In the genomic region with DNA sequence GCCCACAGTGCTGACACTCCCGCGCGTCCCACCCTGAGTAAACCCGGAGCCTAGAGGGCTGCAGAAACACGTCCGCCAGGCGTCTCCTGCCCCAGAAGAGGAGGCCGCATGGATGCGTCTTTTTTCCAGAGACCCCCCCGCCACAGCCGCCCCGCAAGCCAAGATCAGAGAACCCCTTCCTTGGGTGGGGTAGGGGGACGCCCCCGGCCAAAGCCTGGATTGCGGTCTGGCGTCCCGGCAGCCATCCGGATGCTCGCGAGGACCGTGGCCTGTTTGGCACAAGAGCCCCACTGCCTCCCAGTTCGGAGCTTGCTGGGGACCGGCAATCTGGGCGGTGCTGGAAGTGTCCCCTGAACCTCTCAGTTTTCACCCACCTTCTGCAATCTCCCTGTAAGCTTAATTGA, we compare ENCODE assay signal across 8 cellular contexts. TPM values are rescaled to one million over a fixed set of nuclear protein-coding genes. Genes with fewer than 3 reads are reported as not detected.
DNase-seq lines count a peak whose midpoint lies in the region; ATAC-seq, FAIRE-seq and TF ChIP-seq lines count a peak whose summit lies in the region.
"Had no signal": no experiment of that assay in that cellular context is flagged by ENCODE, and none has a peak within 500 bp of the region (broad histone marks: within the 10 kb centered on the region; RNA-seq: fewer than 3 reads in every experiment).

No MANE protein-coding gene starts in this region.

- intact Hi-C loops in Panc1 (cut with micrococcal nuclease; ENCODE audit: unreplicated experiment), result no loop called here

- peaks cover 8% of the 10 kb centered on the region for H3K4me1 Mint-ChIP-seq in endodermal cell

- no peak for FAIRE-seq in small intestine (lab: Jason Lieb, UNC)

- TF ChIP-seq CTCF in Panc1 (IDR thresholded peaks at IDR 0.05) (no peak), endodermal cell (conservative IDR thresholded peaks at IDR 0.05) (peak; percentile 49), lung (IDR thresholded peaks at IDR 0.05; ENCODE audit: control extremely low read depth, extremely low read depth) (no peak), thoracic aorta (IDR thresholded peaks at IDR 0.05) (no peak)

- H3K9me3 Mint-ChIP-seq in endodermal cell, result no peaks in the 10 kb centered on the region

- H3K27me3 Mint-ChIP-seq in endodermal cell (ENCODE audit: insufficient read depth), result peaks cover 37% of the 10 kb centered on the region

- no peak overlapping the region for H3K27ac ChIP-seq in Panc1 (ENCODE audit: low read length)
- H3K27ac ChIP-seq in endodermal cell (ENCODE audit: low read depth, low read length), result no peak overlapping the region
- peak overlapping the region in 1 of 2 donors; percentile 42 for H3K27ac ChIP-seq in lung (ENCODE audit: low read depth in 1 of 2, low read length in 1 of 2)
- H3K27ac ChIP-seq in thoracic aorta, result no peak overlapping the region
- H3K27ac ChIP-seq in small intestine (ENCODE audit: low read depth in 1 of 2, low read length in 1 of 2), result no peak overlapping the region
- H3K27ac ChIP-seq: VCaP had no signal

- no peak for DNase-seq in Panc1 (ENCODE audit: low read depth, low spot score)
- peak; percentile 82 for DNase-seq in endodermal cell
- no peak for DNase-seq in lung (ENCODE audit: low spot score)
- no peak for DNase-seq in thoracic aorta (ENCODE audit: low spot score)
- no peak for DNase-seq in NCI-H2171 (lab: John Stamatoyannopoulos, UW)
- DNase-seq in small intestine, result no peak

- ATAC-seq in Panc1, result peak; percentile 24; the same call in 1 of the 2 replicates
- ATAC-seq in lung (ENCODE audit: insufficient read depth, low FRiP score), result no peak
- ATAC-seq in thoracic aorta (ENCODE audit: insufficient number of reproducible peaks, low FRiP score, low read depth), result no peak
- ATAC-seq in GM19455 (IDR thresholded peaks at IDR 0.05; ENCODE audit: unreplicated experiment), result no peak

- H3K4me1 ChIP-seq in Panc1 (ENCODE audit: control insufficient read depth, insufficient read depth, low read length), result no peaks in the 10 kb centered on the region
- no peaks in the 10 kb centered on the region for H3K4me1 ChIP-seq in endodermal cell (ENCODE audit: control insufficient read depth, insufficient read depth, low read length)
- no peaks in the 10 kb centered on the region for H3K4me1 ChIP-seq in lung (ENCODE audit: control insufficient read depth in 2 of 2, insufficient read depth in 2 of 2, low read length in 2 of 2)
- H3K4me1 ChIP-seq in thoracic aorta (ENCODE audit: control insufficient read depth in 1 of 2, low read depth in 2 of 2), result peaks cover 0 to 12% of the 10 kb centered on the region in 2 donors
- H3K4me1 ChIP-seq in small intestine (ENCODE audit: control insufficient read depth in 2 of 2, insufficient read depth in 1 of 2, low read depth in 1 of 2, low read length in 1 of 2), result no peaks in the 10 kb centered on the region

- POLR2A ChIA-PET in Panc1 (lab: Charles Lee), result no interaction called here

- H3K9me3 ChIP-seq in Panc1 (ENCODE audit: control insufficient read depth, insufficient read depth, low read depth, low read length), result no peaks in the 10 kb centered on the region
- no peaks in the 10 kb centered on the region for H3K9me3 ChIP-seq in endodermal cell (ENCODE audit: control insufficient read depth, low read length)
- H3K9me3 ChIP-seq in lung (ENCODE audit: control insufficient read depth in 2 of 2, insufficient read depth in 1 of 2, low read length in 1 of 2), result no peaks in the 10 kb centered on the region
- H3K9me3 ChIP-seq in thoracic aorta, result no peaks in the 10 kb centered on the region
- H3K9me3 ChIP-seq in small intestine (ENCODE audit: control insufficient read depth, low read depth), result no peaks in the 10 kb centered on the region

- no peak overlapping the region for H3K27ac Mint-ChIP-seq in endodermal cell

- WGBS in endodermal cell (ENCODE audit: insufficient coverage in 1 of 2, insufficient read length in 1 of 2), 2 experiments, result 29 to 30% methylated on average over 4 to 24 of the region's 24 CpGs
- WGBS in lung, 2 donors, result 39 to 49% methylated on average over 24 of the region's 24 CpGs
- 38 to 42% (median 42%) methylated on average over 24 of the region's 24 CpGs for WGBS in small intestine, 3 donors

- H3K4me3 ChIP-seq in Panc1 (ENCODE audit: low read depth in 2 of 2, low read length in 2 of 2) (peak overlapping the region; percentile 32 to 36; a peak in 3 of 4 replicates), endodermal cell (ENCODE audit: low read length) (peak overlapping the region; percentile 81), lung (peak overlapping the region; percentile 42), thoracic aorta (peak overlapping the region; percentile 69), small intestine (ENCODE audit: low read depth in 1 of 2, low read length in 2 of 2) (peak overlapping the region in 1 of 2 donors; percentile 40)

- H3K36me3 ChIP-seq in Panc1 (ENCODE audit: control insufficient read depth, insufficient read depth, low read length) (no peaks in the 10 kb centered on the region), endodermal cell (ENCODE audit: control insufficient read depth, insufficient read depth, low read length) (no peaks in the 10 kb centered on the region), lung (ENCODE audit: control insufficient read depth in 2 of 2, insufficient read depth in 2 of 2, low read length in 2 of 2) (no peaks in the 10 kb centered on the region), thoracic aorta (no peaks in the 10 kb centered on the region), small intestine (ENCODE audit: control insufficient read depth in 2 of 2, insufficient read depth in 2 of 2, low read length in 2 of 2) (no peaks in the 10 kb centered on the region)

- H3K4me3 Mint-ChIP-seq in endodermal cell, result peak overlapping the region; percentile 65

- no TSS peak for BruUV-seq in Panc1 (replicated peaks; lab: Mats Ljungman, UMichigan)

- no peak overlapping the region for H3K9ac ChIP-seq in endodermal cell (ENCODE audit: extremely low read depth, low read length, poor library complexity, severe bottlenecking)

- peaks cover 12% of the 10 kb centered on the region; the same call in 1 of the 2 replicates for H3K27me3 ChIP-seq in Panc1 (ENCODE audit: control insufficient read depth, insufficient read depth, low read length)
- peaks cover 44% of the 10 kb centered on the region for H3K27me3 ChIP-seq in endodermal cell (ENCODE audit: control insufficient read depth, insufficient read depth, low read length, poor library complexity, severe bottlenecking)
- peaks cover 2% of the 10 kb centered on the region for H3K27me3 ChIP-seq in lung (ENCODE audit: control insufficient read depth, insufficient read depth)
- no peaks in the 10 kb centered on the region for H3K27me3 ChIP-seq in thoracic aorta (replicated peaks; ENCODE audit: insufficient read depth)
- H3K27me3 ChIP-seq in small intestine (ENCODE audit: control insufficient read depth in 2 of 2, insufficient read depth in 2 of 2, low read length in 2 of 2), result peaks cover 6 to 19% of the 10 kb centered on the region in 2 donors

- CTCF ChIA-PET in Panc1 (lab: Charles Lee), result no interaction called here

- in situ Hi-C loops in Panc1 (cut with HindIII; ENCODE audit: low pct_unique_long_range_greater_than_20kb, low sequenced_read_pairs), result no loop called here

- H3K36me3 Mint-ChIP-seq in endodermal cell (ENCODE audit: low read depth), result no peaks in the 10 kb centered on the region

RNA-seq across cellular contexts. Expression of a gene that starts 1.0 kb away (rescaled TPM):
- total RNA-seq in Panc1 (2021; ENCODE audit: unreplicated experiment) (not detected), endodermal cell (1 to 10 TPM in 1 of 2 donors, under 1 TPM in 1; 0.79 to 1.1 TPM), lung (10 to 100 TPM in 1 of 2 donors, 1 to 10 TPM in 1; 4.7 to 64.4 TPM), thoracic aorta (1 to 10 TPM in 1 of 2 donors, not detected in 1; 2.3 TPM)
- not detected for polyA plus RNA-seq in Panc1 (2012; ENCODE audit: insufficient read length)
- polyA plus RNA-seq in endodermal cell (2013, experiment 1 of 2), result 0.46 TPM
- polyA plus RNA-seq in endodermal cell (2013, experiment 2 of 2), result 0.29 TPM
- polyA plus RNA-seq in lung (1 to 10 TPM; 3.9 to 5.1 TPM), small intestine (1 to 10 TPM in 1 of 3 donors, under 1 TPM in 1, not detected in 1; 0.81 to 1.6 TPM)
